In genomic region chr4:36716874-36717273, GRCh38 we compare ENCODE assay signal across 18 cellular contexts.
DNase-seq lines count a peak whose midpoint lies in the region; ATAC-seq and TF ChIP-seq lines count a peak whose summit lies in the region.
"Had no signal": no experiment of that assay in that cellular context is flagged by ENCODE, and none has a peak within 500 bp of the region (broad histone marks: within the 10 kb centered on the region; RNA-seq: fewer than 3 reads in every experiment).

No MANE protein-coding gene starts in this region.

- ATAC-seq in RWPE2 (ENCODE audit: low read depth): peak; percentile 90
- no peak for ATAC-seq in GM18505 (IDR thresholded peaks at IDR 0.05; ENCODE audit: unreplicated experiment)
- ATAC-seq: A549, T-cell had no signal

- no peaks in the 10 kb centered on the region for H3K9me3 ChIP-seq in RWPE2 (ENCODE audit: severe bottlenecking)
- H3K9me3 ChIP-seq in vagina: no peaks in the 10 kb centered on the region
- H3K9me3 ChIP-seq: A549 had no signal

- DNase-seq in HPDE6-E6E7 (ENCODE audit: extremely low spot score): peak; percentile 48
- DNase-seq in NOMO-1 (lab: John Stamatoyannopoulos, UW; ENCODE audit: unreplicated experiment in 2 of 2): peak; percentile 30 to 34
- DNase-seq in RWPE2 (ENCODE audit: low spot score): no peak
- DNase-seq in choroid plexus epithelial cell (ENCODE audit: low read depth): peak; percentile 0
- no peak for DNase-seq in NCI-H748 (lab: John Stamatoyannopoulos, UW; ENCODE audit: unreplicated experiment)
- no peak for DNase-seq in RPMI8226
- DNase-seq in vagina (ENCODE audit: extremely low spot score in 2 of 2): no peak
- DNase-seq: C1 segment of cervical spinal cord, DND-41, Karpas-422, MM.1S, NCI-H1436 treated with DMSO at 0.1 percent for 48 hours, NCI-H2081, NCI-H510A, T-cell had no signal

- no peak for TF ChIP-seq CTCF in RWPE2 (IDR thresholded peaks at IDR 0.05; ENCODE audit: poor library complexity, severe bottlenecking)
- TF ChIP-seq CTCF in choroid plexus epithelial cell (conservative IDR thresholded peaks at IDR 0.05; ENCODE audit: low read depth, low read length): no peak
- TF ChIP-seq CTCF in vagina (IDR thresholded peaks at IDR 0.05): no peak

- intact Hi-C loops in vagina (cut with DNase I): no loop called here

- H3K27ac ChIP-seq in RWPE2 (ENCODE audit: poor library complexity, severe bottlenecking) (no peak overlapping the region), vagina (no peak overlapping the region)
- H3K27ac ChIP-seq: A549, SK-N-MC had no signal

- H3K27me3 ChIP-seq in RWPE2 (ENCODE audit: insufficient read depth, poor library complexity, severe bottlenecking): no peaks in the 10 kb centered on the region
- no peaks in the 10 kb centered on the region for H3K27me3 ChIP-seq in vagina

- TF ChIP-seq POLR2A in GM18505 (IDR thresholded peaks at IDR 0.05; ENCODE audit: borderline replicate concordance, extremely low read depth, insufficient read depth, insufficient read length) (no peak), vagina (IDR thresholded peaks at IDR 0.05) (no peak)

- H3K4me1 ChIP-seq in RWPE2 (ENCODE audit: insufficient read depth, poor library complexity, severe bottlenecking) (peaks cover 15% of the 10 kb centered on the region), vagina (no peaks in the 10 kb centered on the region)
- H3K4me1 ChIP-seq: A549 had no signal

- H3K4me3 ChIP-seq in RWPE2 (ENCODE audit: severe bottlenecking): no peak overlapping the region
- no peak overlapping the region for H3K4me3 ChIP-seq in choroid plexus epithelial cell (ENCODE audit: low read depth, low read length)
- H3K4me3 ChIP-seq in vagina: no peak overlapping the region
- H3K4me3 ChIP-seq: A549, SK-N-MC had no signal

- H3K36me3 ChIP-seq in RWPE2 (ENCODE audit: low read depth): no peaks in the 10 kb centered on the region
- no peaks in the 10 kb centered on the region for H3K36me3 ChIP-seq in vagina

Comparison
In these comparisons a context has a peak if more than half of its experiments do, and no peak if none do; other contexts are left out.
1. DNase-seq: peak in HPDE6-E6E7 (single experiment), NOMO-1 (2 of 2) and choroid plexus epithelial cell (single experiment); none in RWPE2 (single experiment), NCI-H748 (single experiment), RPMI8226 (single experiment) and vagina (0 of 2).